ENCODE assay signal across 8 cellular contexts in the genomic region with DNA sequence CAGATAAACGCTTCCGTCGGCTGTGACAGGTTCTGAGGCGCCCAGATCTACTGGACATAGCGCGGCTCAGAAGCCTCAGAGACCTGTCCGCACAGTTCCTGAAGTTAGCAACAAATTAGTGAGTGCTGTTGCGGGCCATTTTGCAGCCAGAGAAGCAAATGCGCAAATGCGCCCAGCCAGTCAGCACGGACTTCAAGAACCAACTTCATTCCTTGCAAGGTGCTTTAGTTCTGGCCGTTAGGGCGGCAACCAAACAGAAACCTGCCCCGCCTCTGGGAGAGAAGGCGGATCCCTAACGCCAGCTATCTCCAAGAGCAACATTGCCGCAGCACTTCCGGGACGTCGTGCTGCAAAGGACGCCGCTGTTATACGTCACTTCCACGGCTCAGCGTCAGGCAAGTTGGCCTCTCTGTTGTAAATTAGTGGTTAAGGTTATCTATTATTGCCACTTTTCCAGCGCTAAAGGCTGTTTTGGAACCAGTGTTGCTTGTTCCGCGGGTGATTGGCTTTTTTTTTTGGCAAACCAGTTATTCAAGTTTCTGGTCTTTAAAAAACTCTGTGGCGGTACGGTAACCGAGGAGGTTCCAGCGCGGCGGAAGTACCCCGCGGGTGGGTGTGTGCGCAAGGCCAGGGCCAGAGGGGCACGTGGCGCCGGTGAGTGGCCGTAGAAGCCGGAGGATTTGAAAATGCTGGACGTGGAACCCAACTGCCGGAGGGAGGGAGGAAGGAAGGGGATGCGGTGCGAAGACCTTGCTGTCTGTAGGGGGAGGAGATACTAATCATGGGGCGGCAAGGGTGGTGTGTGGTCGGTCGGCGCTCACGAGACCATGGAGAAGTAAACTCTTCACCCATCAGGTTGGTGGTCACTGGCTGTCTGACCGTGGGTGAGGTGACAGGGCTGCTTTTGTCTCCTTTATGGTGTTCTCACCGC. TPM values are rescaled to one million over a fixed set of nuclear protein-coding genes. Genes with fewer than 3 reads are reported as not detected.
DNase-seq lines count a peak whose midpoint lies in the region; ATAC-seq and TF ChIP-seq lines count a peak whose summit lies in the region.

A gene (plus strand): TSS at position 612 of the 931 bp plus-strand sequence. CDS start 403 bp downstream, outside the sequence.

- H3K27me3 ChIP-seq in GM06990 (replicated peaks; ENCODE audit: control insufficient read depth, insufficient read depth, low read length) (no peaks in the 10 kb centered on the region), thymus (ENCODE audit: control insufficient read depth, insufficient read depth) (no peaks in the 10 kb centered on the region)

- peaks cover 30% of the 10 kb centered on the region for H3K36me3 Mint-ChIP-seq in activated naive CD4-positive, alpha-beta T cell treated with anti-CD3 and anti-CD28 coated beads, Interleukin-2, amount 50 U/mL, for 24 hours

- H3K9me3 Mint-ChIP-seq in activated naive CD4-positive, alpha-beta T cell treated with anti-CD3 and anti-CD28 coated beads, Interleukin-2, amount 50 U/mL, for 24 hours: no peaks in the 10 kb centered on the region

- H3K27ac ChIP-seq in thymus (ENCODE audit: low read depth): peak within 1 kb of the TSS; percentile 69

- peak within 1 kb of the TSS; percentile 94 for H3K4me3 Mint-ChIP-seq in activated naive CD4-positive, alpha-beta T cell treated with anti-CD3 and anti-CD28 coated beads, Interleukin-2, amount 50 U/mL, for 24 hours

- H3K4me3 ChIP-seq in GM06990 (replicated peaks; ENCODE audit: low read depth, low read length) (peak within 1 kb of the TSS; percentile 71), thymus (ENCODE audit: low read length) (peak within 1 kb of the TSS; percentile 76)

- peak; percentile 82 for DNase-seq in GM06990 (ENCODE audit: extremely low read depth, insufficient read length)
- peak; percentile 86 for DNase-seq in NCI-H1092 (lab: John Stamatoyannopoulos, UW)
- peak; percentile 90 for DNase-seq in glomerular visceral epithelial cell (ENCODE audit: extremely low spot score)
- DNase-seq in omental fat pad (ENCODE audit: low spot score): peak; percentile 69

- peaks cover 3% of the 10 kb centered on the region; the same call in 1 of the 2 replicates for H3K36me3 ChIP-seq in GM06990 (ENCODE audit: control insufficient read depth, insufficient read depth, low read length)
- H3K36me3 ChIP-seq in thymus (ENCODE audit: control insufficient read depth, insufficient read depth): peaks cover 2% of the 10 kb centered on the region

- no peak for TF ChIP-seq CTCF in GM06990 (IDR thresholded peaks at IDR 0.05; ENCODE audit: insufficient read depth, low read length, poor library complexity, severe bottlenecking)
- no peak for TF ChIP-seq CTCF in omental fat pad (IDR thresholded peaks at IDR 0.05)

- H3K4me1 ChIP-seq in thymus (ENCODE audit: control insufficient read depth, insufficient read depth, low read length): peaks cover 8% of the 10 kb centered on the region

- under 1% methylated on average over 53 of the region's 53 CpGs for WGBS in thymus

- H3K27ac Mint-ChIP-seq in activated naive CD4-positive, alpha-beta T cell treated with anti-CD3 and anti-CD28 coated beads, Interleukin-2, amount 50 U/mL, for 24 hours: peak within 1 kb of the TSS; percentile 97

- peaks cover 43% of the 10 kb centered on the region for H3K4me1 Mint-ChIP-seq in activated naive CD4-positive, alpha-beta T cell treated with anti-CD3 and anti-CD28 coated beads, Interleukin-2, amount 50 U/mL, for 24 hours

- peak; percentile 100 for ATAC-seq in HG02588 (IDR thresholded peaks at IDR 0.05; ENCODE audit: unreplicated experiment)
- peak; percentile 98 for ATAC-seq in SK-N-SH treated with all-trans-retinoic acid at 6 μM for 48 hours
- peak; percentile 95 for ATAC-seq in omental fat pad (ENCODE audit: low FRiP score)

- H3K9me3 ChIP-seq in thymus (ENCODE audit: control insufficient read depth): no peaks in the 10 kb centered on the region

- H3K27me3 Mint-ChIP-seq in activated naive CD4-positive, alpha-beta T cell treated with anti-CD3 and anti-CD28 coated beads, Interleukin-2, amount 50 U/mL, for 24 hours: no peaks in the 10 kb centered on the region

TF ChIP-seq in SK-N-SH treated with all-trans-retinoic acid at 6 μM for 48 hours, 23 proteins besides CTCF, POLR2A, EP300 and RAD21:
- TF ChIP-seq CSDC2 (CRISPR knock-in tag; IDR thresholded peaks at IDR 0.05): 0 out of 2 replicates have a peak, but pooled peaks have one; percentile 51
- no peak for TF ChIP-seq ZNF70 (CRISPR knock-in tag; IDR thresholded peaks at IDR 0.05)
TF ChIP-seq in SK-N-SH treated with all-trans-retinoic acid at 6 μM for 48 hours: peak in this region for 1.

RNA-seq across cellular contexts. Expression of the gene that starts here (rescaled TPM):
- total RNA-seq in omental fat pad: 10 to 100 TPM in 1 of 4 donors, 1 to 10 TPM in 3; 3.2 to 14.3 (median 7.4) TPM
- polyA plus RNA-seq in thymus: 33.4 TPM

Comparison
In these comparisons a context has a peak if more than half of its experiments do, and no peak if none do; other contexts are left out.
1. Peak in every context shown above with its lines: DNase-seq, ATAC-seq, H3K4me3 ChIP-seq and H3K27ac ChIP-seq.